ENCODE assay signal across 27 cellular contexts in genomic region chr2:196610796-196611195, GRCh38.
"Had no signal": no experiment of that assay in that cellular context is flagged by ENCODE, and none has a peak within 500 bp of the region (broad histone marks: within the 10 kb centered on the region; RNA-seq: fewer than 3 reads in every experiment).

No MANE protein-coding gene starts in this region.

- H3K36me3 Mint-ChIP-seq: activated CD8-positive, alpha-beta memory T cell treated with anti-CD3 and anti-CD28 coated beads, Interleukin-2, amount 10 ng/mL, durations not matched to agents 7 days and 5 days; activated naive CD8-positive, alpha-beta T cell; WTC11 had no signal

- ATAC-seq: activated CD8-positive, alpha-beta memory T cell treated with anti-CD3 and anti-CD28 coated beads, Interleukin-2, amount 10 ng/mL, durations not matched to agents 7 days and 5 days; body of pancreas; WTC11 had no signal

- H3K27me3 Mint-ChIP-seq: activated T-cell treated with anti-CD3 and anti-CD28 coated beads, Interleukin-2, amount 50 U/mL, for 24 hours had no signal

- H3K4me1 ChIP-seq: body of pancreas had no signal

- H3K9me3 ChIP-seq: body of pancreas, SJSA1 had no signal

- H3K4me2 ChIP-seq: KMS-11 had no signal

- H3K36me3 ChIP-seq: SJSA1 had no signal

- H3K4me3 Mint-ChIP-seq: activated CD8-positive, alpha-beta memory T cell treated with anti-CD3 and anti-CD28 coated beads, Interleukin-2, amount 10 ng/mL, durations not matched to agents 7 days and 5 days; activated naive CD4-positive, alpha-beta T cell treated with anti-CD3 and anti-CD28 coated beads for 36 hours; activated naive CD8-positive, alpha-beta T cell; activated T-cell treated with anti-CD3 and anti-CD28 coated beads, Interleukin-2, amount 50 U/mL, for 24 hours; activated T-helper 1 cell treated with anti-CD3 and anti-CD28 coated beads, Interleukin-12 subunit alpha, Interleukin-12 subunit beta, Interleukin-2, Interleukin-4 antibody, amounts not matched to agents 30 ng/mL and 10 ng/mL and 1 ng/mL, durations not matched to agents 14 hours and 24 hours and 36 hours; T-helper 1 cell treated with Interleukin-12 subunit alpha and Interleukin-12 subunit beta and Interleukin-4 antibody, amounts not matched to agents 30 μg/mL and 1 μg/mL, for 36 hours; WTC11 had no signal

- DNase-seq: activated CD4-positive, alpha-beta T cell treated with anti-CD3 and anti-CD28 coated beads for 48 hours; activated CD4-positive, alpha-beta T cell treated with anti-CD3 and anti-CD28 coated beads, Interleukin-2, amount 50 U/mL, for 4 hours; activated CD4-positive, CD25-positive, alpha-beta regulatory T cell treated with anti-CD3 and anti-CD28 coated beads, Interleukin-2, amount 50 U/mL, for 72 hours; activated CD8-positive, alpha-beta memory T cell treated with anti-CD3 and anti-CD28 coated beads, Interleukin-2, amount 10 ng/mL, durations not matched to agents 7 days and 5 days; activated effector memory CD4-positive, alpha-beta T cell treated with anti-CD3 and anti-CD28 coated beads, Interleukin-2, amount 50 U/mL, for 16 hours; activated naive CD4-positive, alpha-beta T cell treated with anti-CD3 and anti-CD28 coated beads for 36 hours; activated T-cell treated with anti-CD3 and anti-CD28 coated beads, Interleukin-2, amount 50 U/mL, for 24 hours; body of pancreas; central memory CD4-positive, alpha-beta T cell; MV-4-11; NCI-H1092 treated with DMSO at 0.1 percent for 48 hours; NCI-H1417 treated with DMSO at 0.1 percent for 48 hours; NCI-H1694 treated with DMSO at 0.1 percent for 48 hours; NCI-H2029 treated with DMSO at 0.1 percent for 48 hours; NCI-H2171; NCI-H2227 treated with DMSO at 0.1 percent for 48 hours; NCI-H446 treated with DMSO at 0.1 percent for 48 hours; NCI-H526; NCI-H774; SHP77 had no signal

- H3K27ac ChIP-seq: body of pancreas, KMS-11, SJSA1 had no signal

- H3K27me3 ChIP-seq: body of pancreas, SJSA1 had no signal

- H3K9me3 Mint-ChIP-seq: activated naive CD4-positive, alpha-beta T cell treated with anti-CD3 and anti-CD28 coated beads for 36 hours; activated T-cell treated with anti-CD3 and anti-CD28 coated beads, Interleukin-2, amount 50 U/mL, for 24 hours; activated T-helper 1 cell treated with anti-CD3 and anti-CD28 coated beads, Interleukin-12 subunit alpha, Interleukin-12 subunit beta, Interleukin-2, Interleukin-4 antibody, amounts not matched to agents 30 ng/mL and 10 ng/mL and 1 ng/mL, durations not matched to agents 14 hours and 24 hours and 36 hours; T-helper 1 cell treated with Interleukin-12 subunit alpha and Interleukin-12 subunit beta and Interleukin-4 antibody, amounts not matched to agents 30 μg/mL and 1 μg/mL, for 36 hours; WTC11 had no signal

- H3K9ac ChIP-seq: KMS-11 had no signal

- H3K4me1 Mint-ChIP-seq: WTC11 had no signal

- FAIRE-seq: bronchial epithelial cell had no signal

- H3K4me3 ChIP-seq: body of pancreas, SJSA1 had no signal

- H3K27ac Mint-ChIP-seq: activated CD8-positive, alpha-beta memory T cell treated with anti-CD3 and anti-CD28 coated beads, Interleukin-2, amount 10 ng/mL, durations not matched to agents 7 days and 5 days; activated naive CD4-positive, alpha-beta T cell treated with anti-CD3 and anti-CD28 coated beads for 36 hours; activated naive CD8-positive, alpha-beta T cell; activated T-cell treated with anti-CD3 and anti-CD28 coated beads, Interleukin-2, amount 50 U/mL, for 24 hours; activated T-helper 1 cell treated with anti-CD3 and anti-CD28 coated beads, Interleukin-12 subunit alpha, Interleukin-12 subunit beta, Interleukin-2, Interleukin-4 antibody, amounts not matched to agents 30 ng/mL and 10 ng/mL and 1 ng/mL, durations not matched to agents 14 hours and 24 hours and 36 hours; T-helper 1 cell treated with Interleukin-12 subunit alpha and Interleukin-12 subunit beta and Interleukin-4 antibody, amounts not matched to agents 30 μg/mL and 1 μg/mL, for 36 hours; WTC11 had no signal
